In the genomic region with DNA sequence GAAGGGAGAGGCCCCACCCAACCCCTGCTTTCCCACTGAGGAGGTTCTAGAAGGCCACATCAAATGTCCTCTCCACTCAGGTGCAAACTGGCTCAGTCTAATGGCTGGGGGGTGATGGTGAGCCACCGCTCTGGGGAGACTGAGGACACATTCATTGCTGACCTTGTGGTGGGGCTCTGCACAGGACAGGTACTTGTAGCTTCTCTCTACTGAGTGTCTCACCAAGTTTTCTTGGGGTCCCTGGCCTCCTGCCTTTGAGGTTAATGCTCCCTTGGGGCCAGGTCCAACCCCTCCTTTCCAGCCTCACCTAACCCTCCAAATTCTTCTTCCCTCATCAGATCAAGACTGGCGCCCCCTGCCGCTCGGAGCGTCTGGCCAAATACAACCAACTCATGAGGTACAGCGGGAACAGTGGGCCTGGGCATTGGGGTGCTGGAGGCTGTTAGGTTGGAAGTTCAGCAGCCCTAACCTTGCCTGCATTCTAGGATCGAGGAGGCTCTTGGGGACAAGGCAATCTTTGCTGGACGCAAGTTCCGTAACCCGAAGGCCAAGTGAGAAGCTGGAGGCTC, we compare ENCODE assay signal across 11 cellular contexts. TPM values are rescaled to one million over a fixed set of nuclear protein-coding genes. Genes with fewer than 3 reads are reported as not detected.
DNase-seq lines count a peak whose midpoint lies in the region; ATAC-seq and TF ChIP-seq lines count a peak whose summit lies in the region.
"Had no signal": no experiment of that assay in that cellular context is flagged by ENCODE, and none has a peak within 500 bp of the region (broad histone marks: within the 10 kb centered on the region; RNA-seq: fewer than 3 reads in every experiment).

No MANE protein-coding gene starts in this region.

- no peak overlapping the region for H3K9ac ChIP-seq in endodermal cell (ENCODE audit: extremely low read depth, low read length, poor library complexity, severe bottlenecking)

- no peak for ATAC-seq in HG03045 (IDR thresholded peaks at IDR 0.05; ENCODE audit: unreplicated experiment)
- ATAC-seq: naive thymus-derived CD4-positive, alpha-beta T cell had no signal

- TF ChIP-seq CTCF in endodermal cell (conservative IDR thresholded peaks at IDR 0.05), result peak; percentile 75

- H3K27ac ChIP-seq in endodermal cell (ENCODE audit: low read depth, low read length), result no peak overlapping the region

- WGBS in endodermal cell (ENCODE audit: insufficient coverage in 1 of 2, insufficient read length in 1 of 2), 2 experiments, result 87 to 96% methylated on average over 8 to 10 of the region's 10 CpGs

- no peak overlapping the region for H3K27ac Mint-ChIP-seq in endodermal cell

- peaks cover 4% of the 10 kb centered on the region for H3K4me1 ChIP-seq in endodermal cell (ENCODE audit: control insufficient read depth, insufficient read depth, low read length)

- H3K36me3 ChIP-seq in endodermal cell (ENCODE audit: control insufficient read depth, insufficient read depth, low read length), result peaks cover 11% of the 10 kb centered on the region

- peaks cover 23% of the 10 kb centered on the region for H3K36me3 Mint-ChIP-seq in endodermal cell (ENCODE audit: low read depth)
- H3K36me3 Mint-ChIP-seq: activated naive CD8-positive, alpha-beta T cell had no signal

- no peak overlapping the region for H3K4me3 Mint-ChIP-seq in endodermal cell
- H3K4me3 Mint-ChIP-seq: activated naive CD8-positive, alpha-beta T cell had no signal

- H3K27me3 ChIP-seq in endodermal cell (ENCODE audit: control insufficient read depth, insufficient read depth, low read length, poor library complexity, severe bottlenecking), result no peaks in the 10 kb centered on the region

- peaks cover 14% of the 10 kb centered on the region for H3K4me1 Mint-ChIP-seq in endodermal cell

- H3K4me3 ChIP-seq in endodermal cell (ENCODE audit: low read length), result no peak overlapping the region

- H3K27me3 Mint-ChIP-seq in endodermal cell (ENCODE audit: insufficient read depth), result no peaks in the 10 kb centered on the region
- H3K27me3 Mint-ChIP-seq: activated naive CD8-positive, alpha-beta T cell; naive thymus-derived CD4-positive, alpha-beta T cell had no signal

- no peaks in the 10 kb centered on the region for H3K9me3 Mint-ChIP-seq in endodermal cell
- H3K9me3 Mint-ChIP-seq: naive thymus-derived CD4-positive, alpha-beta T cell had no signal

- peak; percentile 69 for DNase-seq in activated CD8-positive, alpha-beta memory T cell treated with anti-CD3 and anti-CD28 coated beads for 24 hours
- DNase-seq in activated CD8-positive, alpha-beta memory T cell treated with anti-CD3 and anti-CD28 coated beads, Interleukin-2, amount 50 U/mL, for 48 hours, result no peak
- peak; percentile 69 for DNase-seq in activated CD4-positive, alpha-beta T cell treated with anti-CD3 and anti-CD28 coated beads for 48 hours
- DNase-seq in endodermal cell, result peak; percentile 93
- peak; percentile 74 for DNase-seq in stimulated activated CD8-positive, alpha-beta memory T cell treated with anti-CD3 and anti-CD28 coated beads, Interleukin-4, amount 100 ng/mL, for 48 hours
- no peak for DNase-seq in NCI-H1105 (lab: John Stamatoyannopoulos, UW)
- DNase-seq in NCI-H526 treated with DMSO at 0.1 percent for 48 hours (lab: John Stamatoyannopoulos, UW), result no peak
- DNase-seq: SHP77 treated with DMSO at 0.1 percent for 48 hours had no signal

- no peaks in the 10 kb centered on the region for H3K9me3 ChIP-seq in endodermal cell (ENCODE audit: control insufficient read depth, low read length)

RNA-seq across cellular contexts. Expression of a gene that starts 5.7 kb away (rescaled TPM):
- 10 to 100 TPM; 34.1 to 53.6 TPM for total RNA-seq in endodermal cell
- polyA plus RNA-seq in endodermal cell (2013, experiment 1 of 2), result 57.3 TPM
- 57.5 TPM for polyA plus RNA-seq in endodermal cell (2013, experiment 2 of 2)

RNA-seq across cellular contexts. Expression of a gene that starts 8.2 kb away (rescaled TPM):
- total RNA-seq in endodermal cell, result 100 to 1,000 TPM; 880 to 935 TPM
- 762 TPM for polyA plus RNA-seq in endodermal cell (2013, experiment 1 of 2)
- polyA plus RNA-seq in endodermal cell (2013, experiment 2 of 2), result 742 TPM

RNA-seq across cellular contexts. Expression of a gene that starts 11.0 kb away (rescaled TPM):
- 10 to 100 TPM; 81.1 to 84.4 TPM for total RNA-seq in endodermal cell
- 92.8 TPM for polyA plus RNA-seq in endodermal cell (2013, experiment 1 of 2)
- 92.8 TPM for polyA plus RNA-seq in endodermal cell (2013, experiment 2 of 2)

RNA-seq across cellular contexts. Expression of a gene that starts 16.5 kb away (rescaled TPM):
- 100 to 1,000 TPM; 120 to 123 TPM for total RNA-seq in endodermal cell
- 106 TPM for polyA plus RNA-seq in endodermal cell (2013, experiment 1 of 2)
- polyA plus RNA-seq in endodermal cell (2013, experiment 2 of 2), result 87.5 TPM

RNA-seq across cellular contexts. Expression of a gene that starts 16.7 kb away (rescaled TPM):
- 10 to 100 TPM; 59.9 to 76.9 TPM for total RNA-seq in endodermal cell
- polyA plus RNA-seq in endodermal cell (2013, experiment 1 of 2), result 63.1 TPM
- 59.5 TPM for polyA plus RNA-seq in endodermal cell (2013, experiment 2 of 2)

Comparison
In these comparisons a context has a peak if more than half of its experiments do, and no peak if none do; other contexts are left out.
1. DNase-seq: peak in activated CD8-positive, alpha-beta memory T cell treated with anti-CD3 and anti-CD28 coated beads for 24 hours (single experiment), activated CD4-positive, alpha-beta T cell treated with anti-CD3 and anti-CD28 coated beads for 48 hours (single experiment), endodermal cell (single experiment) and stimulated activated CD8-positive, alpha-beta memory T cell treated with anti-CD3 and anti-CD28 coated beads, Interleukin-4, amount 100 ng/mL, for 48 hours (single experiment); none in activated CD8-positive, alpha-beta memory T cell treated with anti-CD3 and anti-CD28 coated beads, Interleukin-2, amount 50 U/mL, for 48 hours (single experiment), NCI-H1105 (single experiment) and NCI-H526 treated with DMSO at 0.1 percent for 48 hours (single experiment).